18 cellular contexts compared by ENCODE assay signal in genomic region chr19:5250127-5250659, GRCh38.
A peak's percentile ranks its signal among the peaks of the same experiment; 100 is the strongest.
DNase-seq lines count a peak whose midpoint lies in the region; ATAC-seq and TF ChIP-seq lines count a peak whose summit lies in the region.
"Had no signal": no experiment of that assay in that cellular context is flagged by ENCODE, and none has a peak within 500 bp of the region (broad histone marks: within the 10 kb centered on the region; RNA-seq: fewer than 3 reads in every experiment).

No MANE protein-coding gene starts in this region.

- no peak overlapping the region for H3K4me3 ChIP-seq in coronary artery
- H3K4me3 ChIP-seq: A549, GM23248 had no signal

- intact Hi-C loops in cardiac septum (cut with DNase I): no loop called here

- TF ChIP-seq CTCF in omental fat pad (IDR thresholded peaks at IDR 0.05) (no peak), coronary artery (IDR thresholded peaks at IDR 0.05) (no peak)

- no peak overlapping the region for H3K27ac ChIP-seq in coronary artery
- H3K27ac ChIP-seq: A549, GM23248 had no signal

- DNase-seq in AG08396 (ENCODE audit: low spot score) (peak; percentile 43), NCI-H446 treated with DMSO at 0.1 percent for 48 hours (lab: John Stamatoyannopoulos, UW) (peak; percentile 86), cardiac septum (ENCODE audit: low spot score) (peak; percentile 88), omental fat pad (ENCODE audit: low spot score) (no peak), GM03348 (ENCODE audit: low spot score) (no peak), coronary artery (ENCODE audit: low spot score) (no peak), HuH-7 (ENCODE audit: low spot score) (no peak)
- no peak for DNase-seq in activated CD4-positive, CD25-positive, alpha-beta regulatory T cell treated with anti-CD3 and anti-CD28 coated beads, Interleukin-2, amount 50 U/mL, for 72 hours
- DNase-seq: activated CD8-positive, alpha-beta T cell treated with anti-CD3 and anti-CD28 coated beads, Interleukin-2, amount 10 ng/mL, durations not matched to agents 7 days and 5 days; amniotic stem cell; CD4-positive, alpha-beta memory T cell; GM23248; NCI-H1930; NCI-H526 treated with DMSO at 0.1 percent for 48 hours; SW 1271 had no signal

- peak; percentile 46 for ATAC-seq in omental fat pad (ENCODE audit: low FRiP score)
- ATAC-seq: A549; activated CD8-positive, alpha-beta T cell treated with anti-CD3 and anti-CD28 coated beads, Interleukin-2, amount 10 ng/mL, durations not matched to agents 7 days and 5 days; left colon; Panc1 had no signal

Comparison
In these comparisons a context has a peak if more than half of its experiments do, and no peak if none do; other contexts are left out.
1. DNase-seq: peak in AG08396 (single experiment), NCI-H446 treated with DMSO at 0.1 percent for 48 hours (single experiment) and cardiac septum (single experiment); none in omental fat pad (single experiment), GM03348 (single experiment), coronary artery (single experiment), HuH-7 (single experiment) and activated CD4-positive, CD25-positive, alpha-beta regulatory T cell treated with anti-CD3 and anti-CD28 coated beads, Interleukin-2, amount 50 U/mL, for 72 hours (single experiment).